1 cellular context compared by ENCODE assay signal in genomic region chr2:16127958-16128357, GRCh38.
TF ChIP-seq lines count a peak whose summit lies in the region.

No MANE protein-coding gene starts in this region.

TF ChIP-seq in HepG2, 621 proteins besides CTCF, POLR2A, EP300 and RAD21 (continued from another document):
- TF ChIP-seq SOX13 (IDR thresholded peaks at IDR 0.05) (no peak), SOX13 (CRISPR knock-in tag; conservative IDR thresholded peaks at IDR 0.05 in 1 of 2, IDR thresholded peaks at IDR 0.05 in 1 of 2) (peak in 1 of 2 experiments; percentile 65; a peak in 2 of 4 replicates), ZNF333 (CRISPR knock-in tag; IDR thresholded peaks at IDR 0.05; ENCODE audit: borderline replicate concordance) (no peak), RXRB (CRISPR knock-in tag; IDR thresholded peaks at IDR 0.05; ENCODE audit: borderline replicate concordance) (peak; percentile 95), SKI (IDR thresholded peaks at IDR 0.05; ENCODE audit: partially characterized antibody) (peak; percentile 59), ZNF609 (CRISPR knock-in tag; IDR thresholded peaks at IDR 0.05; ENCODE audit: borderline replicate concordance) (0 out of 2 replicates have a peak, but pooled peaks have one; percentile 29), SCMH1 (CRISPR knock-in tag; IDR thresholded peaks at IDR 0.05; ENCODE audit: borderline replicate concordance) (no peak), MED13 (CRISPR knock-in tag; IDR thresholded peaks at IDR 0.05) (no peak), HMG20A (CRISPR knock-in tag; IDR thresholded peaks at IDR 0.05; ENCODE audit: borderline replicate concordance) (peak; percentile 78; the same call in 1 of the 2 replicates), ZNF274 (CRISPR knock-in tag; IDR thresholded peaks at IDR 0.05) (no peak), AKAP8 (CRISPR knock-in tag; IDR thresholded peaks at IDR 0.05) (no peak), NR2F6 (IDR thresholded peaks at IDR 0.05) (no peak), NR2F6 (CRISPR knock-in tag; IDR thresholded peaks at IDR 0.05) (peak; percentile 54; the same call in 1 of the 2 replicates), KDM2A (CRISPR knock-in tag; IDR thresholded peaks at IDR 0.05; ENCODE audit: borderline replicate concordance, low read depth) (0 out of 2 replicates have a peak, but pooled peaks have one; percentile 29)
- TF ChIP-seq, protein P1, sequence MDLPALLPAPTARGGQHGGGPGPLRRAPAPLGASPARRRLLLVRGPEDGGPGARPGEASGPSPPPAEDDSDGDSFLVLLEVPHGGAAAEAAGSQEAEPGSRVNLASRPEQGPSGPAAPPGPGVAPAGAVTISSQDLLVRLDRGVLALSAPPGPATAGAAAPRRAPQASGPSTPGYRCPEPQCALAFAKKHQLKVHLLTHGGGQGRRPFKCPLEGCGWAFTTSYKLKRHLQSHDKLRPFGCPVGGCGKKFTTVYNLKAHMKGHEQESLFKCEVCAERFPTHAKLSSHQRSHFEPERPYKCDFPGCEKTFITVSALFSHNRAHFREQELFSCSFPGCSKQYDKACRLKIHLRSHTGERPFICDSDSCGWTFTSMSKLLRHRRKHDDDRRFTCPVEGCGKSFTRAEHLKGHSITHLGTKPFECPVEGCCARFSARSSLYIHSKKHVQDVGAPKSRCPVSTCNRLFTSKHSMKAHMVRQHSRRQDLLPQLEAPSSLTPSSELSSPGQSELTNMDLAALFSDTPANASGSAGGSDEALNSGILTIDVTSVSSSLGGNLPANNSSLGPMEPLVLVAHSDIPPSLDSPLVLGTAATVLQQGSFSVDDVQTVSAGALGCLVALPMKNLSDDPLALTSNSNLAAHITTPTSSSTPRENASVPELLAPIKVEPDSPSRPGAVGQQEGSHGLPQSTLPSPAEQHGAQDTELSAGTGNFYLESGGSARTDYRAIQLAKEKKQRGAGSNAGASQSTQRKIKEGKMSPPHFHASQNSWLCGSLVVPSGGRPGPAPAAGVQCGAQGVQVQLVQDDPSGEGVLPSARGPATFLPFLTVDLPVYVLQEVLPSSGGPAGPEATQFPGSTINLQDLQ (CRISPR knock-in tag; IDR thresholded peaks at IDR 0.05), result no peak
- TF ChIP-seq, protein P2, sequence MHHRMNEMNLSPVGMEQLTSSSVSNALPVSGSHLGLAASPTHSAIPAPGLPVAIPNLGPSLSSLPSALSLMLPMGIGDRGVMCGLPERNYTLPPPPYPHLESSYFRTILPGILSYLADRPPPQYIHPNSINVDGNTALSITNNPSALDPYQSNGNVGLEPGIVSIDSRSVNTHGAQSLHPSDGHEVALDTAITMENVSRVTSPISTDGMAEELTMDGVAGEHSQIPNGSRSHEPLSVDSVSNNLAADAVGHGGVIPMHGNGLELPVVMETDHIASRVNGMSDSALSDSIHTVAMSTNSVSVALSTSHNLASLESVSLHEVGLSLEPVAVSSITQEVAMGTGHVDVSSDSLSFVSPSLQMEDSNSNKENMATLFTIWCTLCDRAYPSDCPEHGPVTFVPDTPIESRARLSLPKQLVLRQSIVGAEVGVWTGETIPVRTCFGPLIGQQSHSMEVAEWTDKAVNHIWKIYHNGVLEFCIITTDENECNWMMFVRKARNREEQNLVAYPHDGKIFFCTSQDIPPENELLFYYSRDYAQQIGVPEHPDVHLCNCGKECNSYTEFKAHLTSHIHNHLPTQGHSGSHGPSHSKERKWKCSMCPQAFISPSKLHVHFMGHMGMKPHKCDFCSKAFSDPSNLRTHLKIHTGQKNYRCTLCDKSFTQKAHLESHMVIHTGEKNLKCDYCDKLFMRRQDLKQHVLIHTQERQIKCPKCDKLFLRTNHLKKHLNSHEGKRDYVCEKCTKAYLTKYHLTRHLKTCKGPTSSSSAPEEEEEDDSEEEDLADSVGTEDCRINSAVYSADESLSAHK (CRISPR knock-in tag; IDR thresholded peaks at IDR 0.05; ENCODE audit: borderline replicate concordance), result no peak
